ENCODE assay signal across 8 cellular contexts in genomic region chr17:55264273-55264639, GRCh38. TPM values are rescaled to one million over a fixed set of nuclear protein-coding genes. Genes with fewer than 3 reads are reported as not detected.
A peak's percentile ranks its signal among the peaks of the same experiment; 100 is the strongest.
DNase-seq lines count a peak whose midpoint lies in the region; ATAC-seq and TF ChIP-seq lines count a peak whose summit lies in the region.

No MANE protein-coding gene starts in this region.

- DNase-seq in NCI-H1105 treated with DMSO at 0.1 percent for 48 hours (lab: John Stamatoyannopoulos, UW), result peak; percentile 23
- DNase-seq in NCI-H1105 (lab: John Stamatoyannopoulos, UW), result no peak
- no peak for DNase-seq in left ventricle myocardium superior
- DNase-seq in smooth muscle cell (lab: John Stamatoyannopoulos, UW; ENCODE audit: unreplicated experiment), result no peak
- no peak for DNase-seq in putamen (ENCODE audit: low spot score)

- H4K20me1 ChIP-seq in smooth muscle cell (ENCODE audit: low read depth), result no peaks in the 10 kb centered on the region

- no peak overlapping the region for H3K27ac ChIP-seq in smooth muscle cell (ENCODE audit: low read depth)

- intact Hi-C loops in left ventricle myocardium superior (cut with micrococcal nuclease), result no loop called here

- peak overlapping the region; percentile 90 for H3K4me2 ChIP-seq in smooth muscle cell

- no peaks in the 10 kb centered on the region for H3K36me3 ChIP-seq in smooth muscle cell (ENCODE audit: low read depth)

- WGBS in smooth muscle cell (ENCODE audit: low lambda C conversion rate), result 15% methylated on average over 14 of the region's 14 CpGs

- H3K79me2 ChIP-seq in smooth muscle cell (ENCODE audit: low read depth), result no peaks in the 10 kb centered on the region

- peak overlapping the region; percentile 53 for H3K4me3 ChIP-seq in smooth muscle cell

- no peaks in the 10 kb centered on the region for H3F3A ChIP-seq in smooth muscle cell (ENCODE audit: low read depth)

- H3K27me3 ChIP-seq in smooth muscle cell (ENCODE audit: low read depth), result peaks cover 100% of the 10 kb centered on the region

- no peak overlapping the region for H2AFZ ChIP-seq in smooth muscle cell (ENCODE audit: low read depth)

- H3K4me1 ChIP-seq in smooth muscle cell (ENCODE audit: low read depth), result peaks cover 13% of the 10 kb centered on the region

- no peaks in the 10 kb centered on the region for H3K9me3 ChIP-seq in smooth muscle cell (replicated peaks; ENCODE audit: low read depth)

- no peak for TF ChIP-seq CTCF in smooth muscle cell (IDR thresholded peaks at IDR 0.05; ENCODE audit: borderline replicate concordance, insufficient read depth, poor library complexity, severe bottlenecking)

- H3K9ac ChIP-seq in smooth muscle cell (ENCODE audit: low read depth), result no peak overlapping the region

- peak; percentile 11 for ATAC-seq in SK-N-SH treated with all-trans-retinoic acid at 6 μM for 48 hours
- ATAC-seq in left ventricle myocardium superior, result peak; percentile 12
- ATAC-seq in HG02973 (IDR thresholded peaks at IDR 0.05; ENCODE audit: unreplicated experiment), result no peak
- ATAC-seq in GM21717 (IDR thresholded peaks at IDR 0.05; ENCODE audit: unreplicated experiment), result no peak

TF ChIP-seq in SK-N-SH treated with all-trans-retinoic acid at 6 μM for 48 hours, 23 proteins besides CTCF, POLR2A, EP300 and RAD21:
- TF ChIP-seq PATZ1 (CRISPR knock-in tag; IDR thresholded peaks at IDR 0.05; ENCODE audit: borderline replicate concordance) (no peak), ARNTL (CRISPR knock-in tag; IDR thresholded peaks at IDR 0.05; ENCODE audit: borderline replicate concordance, low read depth) (no peak), TSHZ2 (CRISPR knock-in tag; IDR thresholded peaks at IDR 0.05) (no peak), ZC3H10 (CRISPR knock-in tag; IDR thresholded peaks at IDR 0.05) (no peak), ZFP3 (CRISPR knock-in tag; IDR thresholded peaks at IDR 0.05) (no peak), OSR1 (CRISPR knock-in tag; IDR thresholded peaks at IDR 0.05) (no peak), GLIS3 (CRISPR knock-in tag; IDR thresholded peaks at IDR 0.05) (no peak), ZNF565 (CRISPR knock-in tag; conservative IDR thresholded peaks at IDR 0.05; ENCODE audit: low read depth) (no peak), RARB (CRISPR knock-in tag; IDR thresholded peaks at IDR 0.05) (no peak)

RNA-seq across cellular contexts. Expression of gene HLF, which starts 0.5 kb away (rescaled TPM):
- total RNA-seq in left ventricle myocardium superior (38.8 TPM), smooth muscle cell (not detected in 2 replicates)
- 0.19 TPM in 1 of 2 replicates, not detected in the other for polyA plus RNA-seq in smooth muscle cell

Comparison
In these comparisons a context has a peak if more than half of its experiments do, and no peak if none do; other contexts are left out.
1. ATAC-seq: peak in SK-N-SH treated with all-trans-retinoic acid at 6 μM for 48 hours (single experiment) and left ventricle myocardium superior (single experiment); none in HG02973 (single experiment) and GM21717 (single experiment).
2. RNA of gene HLF, which starts 0.5 kb away (total RNA-seq): 38.8 TPM in left ventricle myocardium superior (single experiment); not detected in smooth muscle cell; every median in the first group is over 10 times any median in the second.